ENCODE assay signal across 8 cellular contexts in the genomic region with DNA sequence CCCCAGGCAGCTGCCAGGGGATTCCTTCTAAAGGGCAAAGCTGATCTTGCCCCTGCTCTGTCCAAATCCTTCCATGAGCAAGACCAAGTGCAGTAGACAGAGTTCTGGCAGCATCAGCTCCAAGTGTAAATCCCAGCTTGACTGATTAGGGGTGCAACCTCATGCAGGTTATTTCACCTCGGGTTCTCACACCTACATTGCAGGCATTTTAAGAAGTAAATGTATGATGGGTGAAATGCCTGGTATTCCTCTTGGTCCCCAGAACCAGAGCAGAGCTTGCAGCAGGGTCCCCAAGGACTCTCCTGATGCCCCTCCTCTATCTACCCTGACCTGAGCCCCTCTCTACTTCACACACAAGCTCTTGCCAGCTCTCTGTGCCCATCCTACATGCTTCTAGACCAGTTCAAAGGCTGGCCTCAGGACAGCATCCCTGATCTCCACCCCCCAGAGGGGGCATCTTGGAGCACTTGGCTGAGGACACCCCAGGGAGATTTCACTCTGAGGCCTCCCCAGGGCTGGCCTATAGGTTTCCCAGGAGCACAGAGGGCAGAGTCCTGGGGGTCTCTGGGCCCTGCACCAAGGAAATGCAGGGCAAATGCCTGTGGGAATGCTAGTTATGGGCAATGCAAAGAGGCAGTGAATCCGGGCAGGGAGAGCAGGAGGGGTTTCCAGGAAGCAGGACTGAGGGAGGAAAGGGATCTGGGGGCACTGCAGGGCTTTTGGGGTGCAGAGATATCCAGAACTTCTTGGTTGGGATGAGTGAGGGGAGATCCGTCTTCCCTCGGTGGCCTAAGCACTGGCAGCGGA. TPM values are rescaled to one million over a fixed set of nuclear protein-coding genes. Genes with fewer than 3 reads are reported as not detected.
A peak's percentile ranks its signal among the peaks of the same experiment; 100 is the strongest.
DNase-seq lines count a peak whose midpoint lies in the region; ATAC-seq and TF ChIP-seq lines count a peak whose summit lies in the region.
"Had no signal": no experiment of that assay in that cellular context is flagged by ENCODE, and none has a peak within 500 bp of the region (broad histone marks: within the 10 kb centered on the region; RNA-seq: fewer than 3 reads in every experiment).

No MANE protein-coding gene starts in this region.

- peaks cover 8% of the 10 kb centered on the region for H3K27me3 ChIP-seq in iPS-15b (ENCODE audit: control insufficient read depth, insufficient read depth, low read length)

- TF ChIP-seq CTCF in HEK293 (tag by site-specific recombination; IDR thresholded peaks at IDR 0.05), result no peak

- DNase-seq in activated CD8-positive, alpha-beta T cell treated with anti-CD3 and anti-CD28 coated beads, Interleukin-2, amount 10 ng/mL, durations not matched to agents 7 days and 5 days, result no peak
- no peak for DNase-seq in stimulated activated naive B cell treated with anti-CD40 and anti-IgM and Interleukin-4, amounts not matched to agents 10 μg/mL and 1 μg/mL and 100 μg/mL, for 72 hours
- no peak for DNase-seq in SW480 (ENCODE audit: low spot score)
- no peak for DNase-seq in central memory CD4-positive, alpha-beta T cell
- DNase-seq: SHP77 treated with DMSO at 0.1 percent for 48 hours had no signal

- H3K4me3 ChIP-seq in HEK293 (ENCODE audit: low read depth, low read length) (peak overlapping the region; percentile 84; the same call in 1 of the 2 replicates), iPS-15b (ENCODE audit: low read depth, low read length) (peak overlapping the region; percentile 83)

- no peaks in the 10 kb centered on the region for H3K9me3 Mint-ChIP-seq in activated CD8-positive, alpha-beta T cell treated with anti-CD3 and anti-CD28 coated beads, Interleukin-2, amount 10 ng/mL, durations not matched to agents 7 days and 5 days (ENCODE audit: insufficient read depth)
- H3K9me3 Mint-ChIP-seq in stimulated activated naive B cell treated with anti-CD40 and anti-IgM and Interleukin-4, amounts not matched to agents 10 μg/mL and 1 μg/mL and 100 μg/mL, for 72 hours, result no peaks in the 10 kb centered on the region

- H3K27ac ChIP-seq in HEK293 (ENCODE audit: extremely low read depth, low read depth, low read length), result no peak overlapping the region

- no peaks in the 10 kb centered on the region for H3K36me3 Mint-ChIP-seq in activated CD8-positive, alpha-beta T cell treated with anti-CD3 and anti-CD28 coated beads, Interleukin-2, amount 10 ng/mL, durations not matched to agents 7 days and 5 days (ENCODE audit: low read depth)
- peaks cover 0 to 4% of the 10 kb centered on the region in 2 donors for H3K36me3 Mint-ChIP-seq in stimulated activated naive B cell treated with anti-CD40 and anti-IgM and Interleukin-4, amounts not matched to agents 10 μg/mL and 1 μg/mL and 100 μg/mL, for 72 hours

- CTCF ChIA-PET in HEK293 (lab: Yijun Ruan, JAX), result interaction anchor here (0.6 to 1.4 kb wide), 2 partner anchors 25 to 144 kb away, joined by 4 read pairs; no protein-coding TSS in a partner anchor
- CTCF ChIA-PET in activated CD8-positive, alpha-beta T cell treated with anti-CD3 and anti-CD28 coated beads, Interleukin-2, amount 10 ng/mL, durations not matched to agents 7 days and 5 days (lab: Charles Lee), result interaction anchor here (1.0 to 2.5 kb wide), 3 partner anchors 10 to 27 kb away, joined by 3 to 10 read pairs (median 3); no protein-coding TSS in a partner anchor

- peak overlapping the region; percentile 73 for H3K4me3 Mint-ChIP-seq in activated CD8-positive, alpha-beta T cell treated with anti-CD3 and anti-CD28 coated beads, Interleukin-2, amount 10 ng/mL, durations not matched to agents 7 days and 5 days
- H3K4me3 Mint-ChIP-seq in stimulated activated naive B cell treated with anti-CD40 and anti-IgM and Interleukin-4, amounts not matched to agents 10 μg/mL and 1 μg/mL and 100 μg/mL, for 72 hours, result peak overlapping the region; percentile 80 to 83

- H3K4me1 ChIP-seq in HEK293 (ENCODE audit: control insufficient read depth, insufficient read depth, low read length) (peaks cover 10% of the 10 kb centered on the region), iPS-15b (ENCODE audit: control insufficient read depth, insufficient read depth, low read length) (peaks cover 27% of the 10 kb centered on the region)

- peak overlapping the region; percentile 63 for H3K27ac Mint-ChIP-seq in activated CD8-positive, alpha-beta T cell treated with anti-CD3 and anti-CD28 coated beads, Interleukin-2, amount 10 ng/mL, durations not matched to agents 7 days and 5 days
- H3K27ac Mint-ChIP-seq in stimulated activated naive B cell treated with anti-CD40 and anti-IgM and Interleukin-4, amounts not matched to agents 10 μg/mL and 1 μg/mL and 100 μg/mL, for 72 hours, result peak overlapping the region; percentile 38

- peaks cover 50% of the 10 kb centered on the region for H3K27me3 Mint-ChIP-seq in activated CD8-positive, alpha-beta T cell treated with anti-CD3 and anti-CD28 coated beads, Interleukin-2, amount 10 ng/mL, durations not matched to agents 7 days and 5 days (ENCODE audit: low read depth)
- H3K27me3 Mint-ChIP-seq in stimulated activated naive B cell treated with anti-CD40 and anti-IgM and Interleukin-4, amounts not matched to agents 10 μg/mL and 1 μg/mL and 100 μg/mL, for 72 hours, result peaks cover 50 to 60% of the 10 kb centered on the region in 2 donors

- peaks cover 0 to 8% of the 10 kb centered on the region in 2 experiments; a peak in 1 of 3 replicates for H3K36me3 ChIP-seq in HEK293 (ENCODE audit: control insufficient read depth in 2 of 2, insufficient read depth in 1 of 2, low read length in 2 of 2)
- H3K36me3 ChIP-seq in iPS-15b (ENCODE audit: control insufficient read depth, insufficient read depth, low read length), result no peaks in the 10 kb centered on the region

- POLR2A ChIA-PET in HEK293 (lab: Yijun Ruan, JAX), result interaction anchor here (0.6 to 2.4 kb wide), 5 partner anchors 13 to 127 kb away, joined by 3 to 11 read pairs (median 3); partner anchors contain the start of genes FASTKD5 and UBOX5
- POLR2A ChIA-PET in activated CD8-positive, alpha-beta T cell treated with anti-CD3 and anti-CD28 coated beads, Interleukin-2, amount 10 ng/mL, durations not matched to agents 7 days and 5 days (lab: Charles Lee), result interaction anchor here (0.8 to 2.0 kb wide), 3 partner anchors 11 to 28 kb away, joined by 3 to 11 read pairs (median 5); no protein-coding TSS in a partner anchor

- peaks cover 15% of the 10 kb centered on the region for H3K4me1 Mint-ChIP-seq in activated CD8-positive, alpha-beta T cell treated with anti-CD3 and anti-CD28 coated beads, Interleukin-2, amount 10 ng/mL, durations not matched to agents 7 days and 5 days (ENCODE audit: low read depth)
- H3K4me1 Mint-ChIP-seq in stimulated activated naive B cell treated with anti-CD40 and anti-IgM and Interleukin-4, amounts not matched to agents 10 μg/mL and 1 μg/mL and 100 μg/mL, for 72 hours, result peaks cover 12 to 30% of the 10 kb centered on the region in 2 donors

- peak overlapping the region; percentile 26 for H3K9ac ChIP-seq in iPS-15b (ENCODE audit: low read depth, low read length)

- H3K9me3 ChIP-seq in HEK293 (ENCODE audit: control insufficient read depth, insufficient read depth, low read depth, low read length) (no peaks in the 10 kb centered on the region), iPS-15b (ENCODE audit: control insufficient read depth, insufficient read depth, low read length) (no peaks in the 10 kb centered on the region)

- no peak for ATAC-seq in activated CD8-positive, alpha-beta T cell treated with anti-CD3 and anti-CD28 coated beads, Interleukin-2, amount 10 ng/mL, durations not matched to agents 7 days and 5 days
- no peak for ATAC-seq in stimulated activated naive B cell treated with anti-CD40 and anti-IgM and Interleukin-4, amounts not matched to agents 10 μg/mL and 1 μg/mL and 100 μg/mL, for 72 hours (replicated peaks)
- no peak for ATAC-seq in GM19324 (IDR thresholded peaks at IDR 0.05; ENCODE audit: low FRiP score, unreplicated experiment)

TF ChIP-seq in HEK293, 187 proteins besides CTCF, POLR2A, EP300 and RAD21:
- TF ChIP-seq TRIM28 (IDR thresholded peaks at IDR 0.05; ENCODE audit: borderline replicate concordance, low read length) (no peak), GLIS1 (tag by site-specific recombination; IDR thresholded peaks at IDR 0.05) (peak; percentile 94)

RNA-seq across cellular contexts. Expression of gene LZTS3, which starts 1.0 kb away (rescaled TPM):
- total RNA-seq in activated CD8-positive, alpha-beta T cell treated with anti-CD3 and anti-CD28 coated beads, Interleukin-2, amount 10 ng/mL, durations not matched to agents 7 days and 5 days, result under 1 TPM; 0.42 to 0.53 TPM

RNA-seq across cellular contexts. Expression of gene FASTKD5, which starts 12.7 kb away (rescaled TPM):
- total RNA-seq in activated CD8-positive, alpha-beta T cell treated with anti-CD3 and anti-CD28 coated beads, Interleukin-2, amount 10 ng/mL, durations not matched to agents 7 days and 5 days, result 10 to 100 TPM; 19.6 to 20.2 TPM

RNA-seq across cellular contexts. Expression of gene UBOX5, which starts 12.7 kb away (rescaled TPM):
- 1 to 10 TPM; 7.0 to 7.4 TPM for total RNA-seq in activated CD8-positive, alpha-beta T cell treated with anti-CD3 and anti-CD28 coated beads, Interleukin-2, amount 10 ng/mL, durations not matched to agents 7 days and 5 days

RNA-seq across cellular contexts. Expression of gene DDRGK1, which starts 32.2 kb away (rescaled TPM):
- total RNA-seq in activated CD8-positive, alpha-beta T cell treated with anti-CD3 and anti-CD28 coated beads, Interleukin-2, amount 10 ng/mL, durations not matched to agents 7 days and 5 days, result 10 to 100 TPM; 49.0 to 54.4 TPM

RNA-seq across cellular contexts. Expression of gene ITPA, which starts 37.0 kb away (rescaled TPM):
- total RNA-seq in activated CD8-positive, alpha-beta T cell treated with anti-CD3 and anti-CD28 coated beads, Interleukin-2, amount 10 ng/mL, durations not matched to agents 7 days and 5 days, result 10 to 100 TPM; 53.2 to 60.7 TPM
